In genomic region chr1:59151387-59151761, GRCh38 we compare ENCODE assay signal across 9 cellular contexts.
DNase-seq lines count a peak whose midpoint lies in the region; ATAC-seq and TF ChIP-seq lines count a peak whose summit lies in the region.
"Had no signal": no experiment of that assay in that cellular context is flagged by ENCODE, and none has a peak within 500 bp of the region (broad histone marks: within the 10 kb centered on the region; RNA-seq: fewer than 3 reads in every experiment).

No MANE protein-coding gene starts in this region.

- H2AFZ ChIP-seq in HCT116 (ENCODE audit: low read depth, low read length, poor library complexity, severe bottlenecking), result no peak overlapping the region
- no peak overlapping the region for H2AFZ ChIP-seq in smooth muscle cell (ENCODE audit: low read depth)

- no peaks in the 10 kb centered on the region for H4K20me1 ChIP-seq in HCT116 (ENCODE audit: insufficient read depth)
- H4K20me1 ChIP-seq in smooth muscle cell (ENCODE audit: low read depth), result no peaks in the 10 kb centered on the region

- H3K27me3 ChIP-seq in HCT116 (ENCODE audit: insufficient read depth, low read length) (no peaks in the 10 kb centered on the region), adrenal gland (no peaks in the 10 kb centered on the region), smooth muscle cell (ENCODE audit: low read depth) (no peaks in the 10 kb centered on the region)

- H3K4me1 ChIP-seq in HCT116 (ENCODE audit: control insufficient read depth in 1 of 2, insufficient read depth in 2 of 2, low read length in 2 of 2) (peaks cover 10 to 35% of the 10 kb centered on the region in 2 experiments; a peak in 3 of 4 replicates), adrenal gland (replicated peaks in 1 of 2) (peaks cover 13 to 27% of the 10 kb centered on the region in 2 donors), smooth muscle cell (ENCODE audit: low read depth) (peaks cover 12% of the 10 kb centered on the region)

- 36 to 45% (median 43%) methylated on average over 3 to 4 of the region's 4 CpGs for WGBS in adrenal gland, 4 donors
- 39% methylated on average over 4 of the region's 4 CpGs for WGBS in smooth muscle cell (ENCODE audit: low lambda C conversion rate)

- POLR2A ChIA-PET in HCT116 (lab: Charles Lee), result interaction anchor here (0.5 kb wide), 1 partner anchor 342 kb away, joined by 3 read pairs; no protein-coding TSS in a partner anchor
- POLR2A ChIA-PET in GM10248 (lab: Yijun Ruan, JAX), result no interaction called here
- POLR2A ChIA-PET in HEK293T (lab: Yijun Ruan, JAX), result interaction anchor here (0.9 to 1.3 kb wide), 2 partner anchors 145 to 368 kb away, joined by 4 to 5 read pairs; partner anchors contain the start of genes FGGY and JUN

- RAD21 ChIA-PET in HCT116 (lab: Charles Lee; ENCODE audit: low non-redundant PET in 1 of 2, low total read pairs in 2 of 2, uncharacterized antibody in 2 of 2, unreplicated experiment in 2 of 2), result no interaction called here

- no peak; the same call in none of the 2 replicates for ATAC-seq in HCT116

- BruUV-seq in HCT116 (replicated peaks; lab: Mats Ljungman, UMichigan), result no TSS peak

- TF ChIP-seq POLR2A in HCT116 (IDR thresholded peaks at IDR 0.05; ENCODE audit: borderline replicate concordance, extremely low read depth, insufficient read depth, insufficient read length) (no peak), adrenal gland (IDR thresholded peaks at IDR 0.05) (no peak)

- no peak overlapping the region for H3K27ac ChIP-seq in HCT116 (ENCODE audit: low read depth, low read length)
- peak overlapping the region; percentile 61 to 92 (median 75) for H3K27ac ChIP-seq in adrenal gland
- H3K27ac ChIP-seq in smooth muscle cell (ENCODE audit: low read depth), result peak overlapping the region; percentile 77

- H3K36me3 ChIP-seq in HCT116 (ENCODE audit: control insufficient read depth in 1 of 2, insufficient read depth in 2 of 2, low read length in 2 of 2), result no peaks in the 10 kb centered on the region
- H3K36me3 ChIP-seq in adrenal gland (replicated peaks in 1 of 2), result no peaks in the 10 kb centered on the region
- no peaks in the 10 kb centered on the region for H3K36me3 ChIP-seq in smooth muscle cell (ENCODE audit: low read depth)

- CTCF ChIA-PET in HCT116 (lab: Charles Lee), result no interaction called here
- CTCF ChIA-PET in GM10248 (lab: Yijun Ruan, JAX), result interaction anchor here (0.7 to 2.3 kb wide), 6 partner anchors 10 to 548 kb away, joined by 3 to 6 read pairs (median 4); no protein-coding TSS in a partner anchor
- CTCF ChIA-PET in HEK293T (lab: Yijun Ruan, JAX), result no interaction called here

- TF ChIP-seq RAD21 in HCT116 (IDR thresholded peaks at IDR 0.05; ENCODE audit: low read depth), result no peak

- H3K4me2 ChIP-seq in HCT116 (ENCODE audit: low read length) (peak overlapping the region; percentile 74), smooth muscle cell (peak overlapping the region; percentile 64)

- H3K9me2 ChIP-seq in HCT116 (ENCODE audit: insufficient read depth), result no peaks in the 10 kb centered on the region

- no peaks in the 10 kb centered on the region for H3K79me2 ChIP-seq in HCT116 (ENCODE audit: insufficient read depth, low read length)
- H3K79me2 ChIP-seq in smooth muscle cell (ENCODE audit: low read depth), result no peaks in the 10 kb centered on the region

- DNase-seq in HCT116 (ENCODE audit: low read depth, low spot score), result no peak
- no peak for DNase-seq in adrenal gland
- DNase-seq in left kidney (ENCODE audit: low read depth, low spot score), result peak; percentile 41
- DNase-seq in smooth muscle cell (lab: John Stamatoyannopoulos, UW; ENCODE audit: unreplicated experiment), result no peak
- DNase-seq in GM10248 (ENCODE audit: extremely low spot score), result no peak
- DNase-seq in SW480 (ENCODE audit: low spot score), result no peak
- DNase-seq in HEK293T (ENCODE audit: extremely low spot score), result no peak
- no peak for DNase-seq in epidermal melanocyte (ENCODE audit: insufficient read length, low spot score)

- H3K9me3 ChIP-seq in HCT116 (ENCODE audit: control insufficient read depth in 1 of 2, insufficient read depth in 1 of 2, low read depth in 1 of 2, low read length in 2 of 2) (no peaks in the 10 kb centered on the region), adrenal gland (replicated peaks in 1 of 3) (no peaks in the 10 kb centered on the region), smooth muscle cell (replicated peaks; ENCODE audit: low read depth) (no peaks in the 10 kb centered on the region)
- H3K9me3 ChIP-seq: mucosa of descending colon had no signal

- TF ChIP-seq CTCF in HCT116 (IDR thresholded peaks at IDR 0.05 in 2 of 3, conservative IDR thresholded peaks at IDR 0.05 in 1 of 3; ENCODE audit: borderline replicate concordance in 1 of 3, insufficient read depth in 1 of 3, low read depth in 2 of 3, low read length in 2 of 3) (no peak), adrenal gland (IDR thresholded peaks at IDR 0.05) (no peak), smooth muscle cell (IDR thresholded peaks at IDR 0.05; ENCODE audit: borderline replicate concordance, insufficient read depth, poor library complexity, severe bottlenecking) (no peak), GM10248 (IDR thresholded peaks at IDR 0.05; ENCODE audit: control extremely low read depth, extremely low read depth, low read depth, missing control alignments) (no peak)

- peak overlapping the region in 1 of 2 experiments; percentile 51; a peak in 3 of 4 replicates for H3K4me3 ChIP-seq in HCT116 (replicated peaks in 1 of 2; ENCODE audit: low read depth in 1 of 2, low read length in 2 of 2)
- peak overlapping the region in 1 of 4 donors; percentile 22 for H3K4me3 ChIP-seq in adrenal gland
- no peak overlapping the region for H3K4me3 ChIP-seq in smooth muscle cell
- H3K4me3 ChIP-seq: mucosa of descending colon had no signal

- peak overlapping the region; percentile 11; the same call in 1 of the 2 replicates for H3K9ac ChIP-seq in HCT116 (ENCODE audit: low read length)
- H3K9ac ChIP-seq in smooth muscle cell (ENCODE audit: low read depth), result no peak overlapping the region

- H3F3A ChIP-seq in smooth muscle cell (ENCODE audit: low read depth), result peaks cover 41% of the 10 kb centered on the region

- intact Hi-C loops in HCT116 (cut with micrococcal nuclease) (loop anchor here (2.0 to 10.0 kb wide), 2 partner anchors 143 to 367 kb away; partner anchors contain the start of genes FGGY and JUN), adrenal gland (cut with DNase I) (loop anchor here in 1 of 2 donors (10.0 kb wide), 2 partner anchors 143 to 367 kb away; partner anchors contain the start of genes FGGY and JUN)

TF ChIP-seq in HCT116, 20 proteins besides CTCF, POLR2A, EP300 and RAD21:
- TF ChIP-seq POLR2AphosphoS5 (IDR thresholded peaks at IDR 0.05; ENCODE audit: low read depth, low read length) (no peak), ZNF274 (IDR thresholded peaks at IDR 0.05; ENCODE audit: low read depth, low read length) (no peak), MAX (IDR thresholded peaks at IDR 0.05) (no peak), ELF1 (IDR thresholded peaks at IDR 0.05; ENCODE audit: borderline replicate concordance, low read depth) (no peak), EZH2 (IDR thresholded peaks at IDR 0.05) (no peak), JUND (IDR thresholded peaks at IDR 0.05) (no peak), SIN3A (IDR thresholded peaks at IDR 0.05; ENCODE audit: low read depth) (no peak), EGR1 (IDR thresholded peaks at IDR 0.05; ENCODE audit: low read depth) (no peak), EZH2phosphoT487 (IDR thresholded peaks at IDR 0.05; ENCODE audit: borderline replicate concordance) (no peak), FOSL1 (IDR thresholded peaks at IDR 0.05; ENCODE audit: low read depth) (no peak)
TF ChIP-seq in HCT116: peak in this region for 0.

TF ChIP-seq in HEK293T, 16 proteins besides CTCF, POLR2A, EP300 and RAD21:
- TF ChIP-seq NFRKB (IDR thresholded peaks at IDR 0.05) (no peak), HDGF (IDR thresholded peaks at IDR 0.05; ENCODE audit: borderline replicate concordance) (no peak), CTBP1 (IDR thresholded peaks at IDR 0.05; ENCODE audit: borderline replicate concordance) (no peak), ELF4 (IDR thresholded peaks at IDR 0.05) (no peak), TARDBP (IDR thresholded peaks at IDR 0.05) (no peak), ARNT (IDR thresholded peaks at IDR 0.05) (no peak), SUZ12 (IDR thresholded peaks at IDR 0.05) (no peak), ZNF384 (IDR thresholded peaks at IDR 0.05) (no peak), PKNOX1 (IDR thresholded peaks at IDR 0.05) (no peak), LEF1 (IDR thresholded peaks at IDR 0.05; ENCODE audit: borderline replicate concordance) (no peak), BHLHE40 (IDR thresholded peaks at IDR 0.05; ENCODE audit: borderline replicate concordance) (no peak)
